Comparison of ENCODE assay signal across 11 cellular contexts in the genomic region with DNA sequence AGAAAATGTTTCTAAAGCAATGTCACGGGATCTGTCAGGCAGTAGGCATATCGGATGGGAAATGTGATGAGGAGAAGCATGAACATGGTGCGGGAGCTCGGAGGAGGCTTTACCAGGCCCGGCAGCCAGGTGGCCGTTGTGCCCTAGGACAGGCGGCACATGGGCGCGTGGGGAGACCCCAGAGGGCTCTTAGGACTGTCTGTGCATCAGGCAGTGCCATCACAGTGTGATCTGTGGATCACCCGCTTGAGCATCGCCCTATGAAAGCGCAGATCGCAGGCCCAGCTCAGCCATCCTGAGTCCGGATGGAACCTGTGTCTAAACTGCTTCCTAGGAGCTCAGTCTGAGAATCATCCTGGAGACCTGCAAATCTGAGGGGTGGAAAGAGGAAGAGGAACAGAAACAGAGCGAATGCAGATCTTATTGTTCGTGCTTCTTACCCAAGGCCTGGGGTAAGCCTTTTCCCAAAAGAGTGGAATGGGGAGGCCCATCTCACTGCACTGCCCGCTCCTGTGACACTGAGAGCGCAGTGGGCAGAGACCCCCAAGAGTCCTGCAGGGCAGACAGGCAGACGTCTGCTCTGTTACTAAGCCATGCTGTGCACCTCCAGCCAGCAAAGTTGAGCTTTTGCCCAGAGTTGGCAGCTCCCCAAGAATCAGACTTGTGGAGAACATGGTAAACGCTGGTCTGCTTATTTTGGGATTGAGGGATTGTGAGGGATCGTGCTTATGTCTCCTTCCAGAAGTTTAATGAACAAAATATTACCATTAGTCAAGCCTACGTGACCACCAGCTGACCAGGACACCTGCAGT.
DNase-seq lines count a peak whose midpoint lies in the region; ATAC-seq and TF ChIP-seq lines count a peak whose summit lies in the region.
"Had no signal": no experiment of that assay in that cellular context is flagged by ENCODE, and none has a peak within 500 bp of the region (broad histone marks: within the 10 kb centered on the region; RNA-seq: fewer than 3 reads in every experiment).

No MANE protein-coding gene starts in this region.

- no peaks in the 10 kb centered on the region for H3K4me1 ChIP-seq in aorta (ENCODE audit: control insufficient read depth in 1 of 2, insufficient read depth in 2 of 2, low read length in 2 of 2)

- intact Hi-C loops in aorta (cut with DNase I) = no loop called here

- ATAC-seq in activated CD8-positive, alpha-beta memory T cell treated with anti-CD3 and anti-CD28 coated beads, Interleukin-2, amount 10 ng/mL, durations not matched to agents 7 days and 5 days = no peak
- ATAC-seq in aorta (ENCODE audit: low FRiP score) = no peak
- no peak for ATAC-seq in HG02588 (IDR thresholded peaks at IDR 0.05; ENCODE audit: unreplicated experiment)
- ATAC-seq in HG03025 (IDR thresholded peaks at IDR 0.05; ENCODE audit: low FRiP score, unreplicated experiment) = no peak
- no peak for ATAC-seq in T-helper 17 cell

- DNase-seq in activated CD8-positive, alpha-beta memory T cell treated with anti-CD3 and anti-CD28 coated beads for 24 hours = peak; percentile 40
- no peak for DNase-seq in activated CD8-positive, alpha-beta memory T cell treated with anti-CD3 and anti-CD28 coated beads, Interleukin-2, amount 10 ng/mL, durations not matched to agents 7 days and 5 days
- DNase-seq in choroid plexus epithelial cell (ENCODE audit: low read depth) (peak; percentile 27), middle frontal gyrus (ENCODE audit: extremely low spot score, low spot score) (peak; percentile 51), aorta (peak; percentile 82 to 88), T-helper 17 cell (no peak)
- DNase-seq: activated T-cell treated with anti-CD3 and anti-CD28 coated beads, Interleukin-2, amount 50 U/mL, for 24 hours; NCI-H1436 treated with DMSO at 0.1 percent for 48 hours had no signal

- no peaks in the 10 kb centered on the region for H3K27me3 ChIP-seq in aorta (ENCODE audit: control insufficient read depth in 1 of 2, insufficient read depth in 2 of 2, low read length in 1 of 2)
- H3K27me3 ChIP-seq: tibial nerve had no signal

- no peak for TF ChIP-seq CTCF in choroid plexus epithelial cell (conservative IDR thresholded peaks at IDR 0.05; ENCODE audit: low read depth, low read length)

- peak overlapping the region in 1 of 2 donors; percentile 1 for H3K27ac ChIP-seq in aorta (ENCODE audit: low read depth in 1 of 2, low read length in 2 of 2)

- H3K9me3 ChIP-seq in aorta (ENCODE audit: control insufficient read depth, low read length) (no peaks in the 10 kb centered on the region), T-helper 17 cell (ENCODE audit: control insufficient read depth, low read length, poor library complexity, severe bottlenecking) (no peaks in the 10 kb centered on the region)
- H3K9me3 ChIP-seq: tibial nerve had no signal

- no peaks in the 10 kb centered on the region for H3K36me3 Mint-ChIP-seq in activated CD8-positive, alpha-beta memory T cell treated with anti-CD3 and anti-CD28 coated beads, Interleukin-2, amount 10 ng/mL, durations not matched to agents 7 days and 5 days
- no peaks in the 10 kb centered on the region for H3K36me3 Mint-ChIP-seq in T-helper 17 cell (ENCODE audit: low read depth)

- H3K4me3 ChIP-seq in choroid plexus epithelial cell (ENCODE audit: low read depth, low read length) = no peak overlapping the region
- no peak overlapping the region for H3K4me3 ChIP-seq in aorta (ENCODE audit: low read length in 2 of 2)
- H3K4me3 ChIP-seq: tibial nerve had no signal

- H3K27ac Mint-ChIP-seq in activated CD8-positive, alpha-beta memory T cell treated with anti-CD3 and anti-CD28 coated beads, Interleukin-2, amount 10 ng/mL, durations not matched to agents 7 days and 5 days = no peak overlapping the region
- H3K27ac Mint-ChIP-seq in T-helper 17 cell = no peak overlapping the region
- H3K27ac Mint-ChIP-seq: activated T-cell treated with anti-CD3 and anti-CD28 coated beads, Interleukin-2, amount 50 U/mL, for 24 hours had no signal

- H3K36me3 ChIP-seq in aorta (ENCODE audit: control insufficient read depth in 1 of 2, insufficient read depth in 2 of 2, low read length in 1 of 2) = no peaks in the 10 kb centered on the region
- H3K36me3 ChIP-seq: tibial nerve had no signal

- 56 to 58% methylated on average over 22 of the region's 22 CpGs for WGBS in aorta, 2 donors

- H3K27me3 Mint-ChIP-seq in activated CD8-positive, alpha-beta memory T cell treated with anti-CD3 and anti-CD28 coated beads, Interleukin-2, amount 10 ng/mL, durations not matched to agents 7 days and 5 days = no peaks in the 10 kb centered on the region
- peaks cover 6% of the 10 kb centered on the region for H3K27me3 Mint-ChIP-seq in T-helper 17 cell
- H3K27me3 Mint-ChIP-seq: activated T-cell treated with anti-CD3 and anti-CD28 coated beads, Interleukin-2, amount 50 U/mL, for 24 hours had no signal

- CTCF ChIA-PET in activated CD8-positive, alpha-beta memory T cell treated with anti-CD3 and anti-CD28 coated beads, Interleukin-2, amount 10 ng/mL, durations not matched to agents 7 days and 5 days (lab: Charles Lee) = no interaction called here

- H3K4me3 Mint-ChIP-seq in activated CD8-positive, alpha-beta memory T cell treated with anti-CD3 and anti-CD28 coated beads, Interleukin-2, amount 10 ng/mL, durations not matched to agents 7 days and 5 days = no peak overlapping the region
- no peak overlapping the region for H3K4me3 Mint-ChIP-seq in T-helper 17 cell
- H3K4me3 Mint-ChIP-seq: activated T-cell treated with anti-CD3 and anti-CD28 coated beads, Interleukin-2, amount 50 U/mL, for 24 hours had no signal

- peaks cover 3% of the 10 kb centered on the region for H3K4me1 Mint-ChIP-seq in activated CD8-positive, alpha-beta memory T cell treated with anti-CD3 and anti-CD28 coated beads, Interleukin-2, amount 10 ng/mL, durations not matched to agents 7 days and 5 days
- H3K4me1 Mint-ChIP-seq in T-helper 17 cell = peaks cover 2% of the 10 kb centered on the region

- no peaks in the 10 kb centered on the region for H3K9me3 Mint-ChIP-seq in activated CD8-positive, alpha-beta memory T cell treated with anti-CD3 and anti-CD28 coated beads, Interleukin-2, amount 10 ng/mL, durations not matched to agents 7 days and 5 days (ENCODE audit: low read depth)
- H3K9me3 Mint-ChIP-seq: activated T-cell treated with anti-CD3 and anti-CD28 coated beads, Interleukin-2, amount 50 U/mL, for 24 hours had no signal

Comparison
In these comparisons a context has a peak if more than half of its experiments do, and no peak if none do; other contexts are left out.
1. DNase-seq: peak in activated CD8-positive, alpha-beta memory T cell treated with anti-CD3 and anti-CD28 coated beads for 24 hours (single experiment), choroid plexus epithelial cell (single experiment), middle frontal gyrus (single experiment) and aorta (2 of 2); none in activated CD8-positive, alpha-beta memory T cell treated with anti-CD3 and anti-CD28 coated beads, Interleukin-2, amount 10 ng/mL, durations not matched to agents 7 days and 5 days (single experiment) and T-helper 17 cell (0 of 3).